8 cellular contexts compared by ENCODE assay signal in genomic region chrX:110004210-110004609, GRCh38. TPM values are rescaled to one million over a fixed set of nuclear protein-coding genes. Genes with fewer than 3 reads are reported as not detected.
DNase-seq lines count a peak whose midpoint lies in the region; ATAC-seq, FAIRE-seq and TF ChIP-seq lines count a peak whose summit lies in the region.
"Had no signal": no experiment of that assay in that cellular context is flagged by ENCODE, and none has a peak within 500 bp of the region (broad histone marks: within the 10 kb centered on the region; RNA-seq: fewer than 3 reads in every experiment).

No MANE protein-coding gene starts in this region.

- ATAC-seq in activated B cell treated with CpG ODN at 0.5 μM for 24 hours (ENCODE audit: low read depth) = no peak
- ATAC-seq in GM18861 (IDR thresholded peaks at IDR 0.05; ENCODE audit: unreplicated experiment) = no peak

- H3K27ac ChIP-seq in iPS-18a (ENCODE audit: low read length) = no peak overlapping the region

- FAIRE-seq in RCC 7860 (lab: Jason Lieb, UNC) = no peak
- FAIRE-seq: urothelium cell line had no signal

- no peaks in the 10 kb centered on the region for H3K36me3 ChIP-seq in iPS-18a (ENCODE audit: control insufficient read depth, low read depth, low read length)

- CTCF ChIA-PET in activated B cell treated with CpG ODN at 0.5 μM for 24 hours (lab: Charles Lee) = no interaction called here

- peaks cover 43% of the 10 kb centered on the region for H3K4me1 Mint-ChIP-seq in HFFc6 (ENCODE audit: low read depth)
- peaks cover 47% of the 10 kb centered on the region for H3K4me1 Mint-ChIP-seq in activated B cell treated with CpG ODN at 0.5 μM for 24 hours

- TF ChIP-seq CTCF in HFFc6 (IDR thresholded peaks at IDR 0.05) = no peak
- TF ChIP-seq CTCF in activated B cell treated with CpG ODN at 0.5 μM for 24 hours (IDR thresholded peaks at IDR 0.05) = no peak
- TF ChIP-seq CTCF in retinal pigment epithelial cell (conservative IDR thresholded peaks at IDR 0.05; ENCODE audit: low read depth, low read length) = no peak
- no peak for TF ChIP-seq CTCF in foreskin fibroblast (IDR thresholded peaks at IDR 0.05; ENCODE audit: low read depth, low read length)

- H3K4me1 ChIP-seq in iPS-18a (ENCODE audit: control insufficient read depth, low read depth, low read length) = peaks cover 11% of the 10 kb centered on the region

- H3K9me3 ChIP-seq in iPS-18a (ENCODE audit: control insufficient read depth, low read depth, low read length) = no peaks in the 10 kb centered on the region

- no peaks in the 10 kb centered on the region for H3K27me3 ChIP-seq in iPS-18a (ENCODE audit: control insufficient read depth, insufficient read depth, low read length)

- POLR2A ChIA-PET in activated B cell treated with CpG ODN at 0.5 μM for 24 hours (lab: Charles Lee) = interaction anchor here (0.7 kb wide), 1 partner anchor 255 kb away, joined by 4 read pairs; no protein-coding TSS in a partner anchor

- H3K9me3 Mint-ChIP-seq in HFFc6 (no peaks in the 10 kb centered on the region), activated B cell treated with CpG ODN at 0.5 μM for 24 hours (no peaks in the 10 kb centered on the region)

- intact Hi-C loops in activated B cell treated with CpG ODN at 0.5 μM for 24 hours (cut with micrococcal nuclease) = loop anchor here (5.0 to 10.0 kb wide), 2 partner anchors 299 to 517 kb away; no protein-coding TSS in a partner anchor

- H3K27me3 Mint-ChIP-seq in HFFc6 (ENCODE audit: insufficient read depth) = no peaks in the 10 kb centered on the region
- H3K27me3 Mint-ChIP-seq in activated B cell treated with CpG ODN at 0.5 μM for 24 hours = no peaks in the 10 kb centered on the region

- peak overlapping the region; percentile 92 for H3K4me3 ChIP-seq in iPS-18a (ENCODE audit: low read length)
- peak overlapping the region; percentile 59 for H3K4me3 ChIP-seq in retinal pigment epithelial cell (ENCODE audit: low read length)
- no peak overlapping the region for H3K4me3 ChIP-seq in foreskin fibroblast (ENCODE audit: low read depth in 1 of 2, low read length in 2 of 2)

- H3K27ac Mint-ChIP-seq in HFFc6 = no peak overlapping the region
- peak overlapping the region; percentile 56 for H3K27ac Mint-ChIP-seq in activated B cell treated with CpG ODN at 0.5 μM for 24 hours

- H3K4me3 Mint-ChIP-seq in HFFc6 (peak overlapping the region; percentile 90; the same call in 1 of the 2 replicates), activated B cell treated with CpG ODN at 0.5 μM for 24 hours (peak overlapping the region; percentile 87)

- no peak overlapping the region for H3K9ac ChIP-seq in iPS-18a (ENCODE audit: low read length)

- no peak for DNase-seq in HFFc6
- DNase-seq in activated B cell treated with CpG ODN at 0.5 μM for 24 hours = no peak
- DNase-seq in retinal pigment epithelial cell (ENCODE audit: low read depth) = no peak
- DNase-seq in RCC 7860 (ENCODE audit: low spot score) = no peak
- no peak for DNase-seq in foreskin fibroblast

- no peaks in the 10 kb centered on the region for H3K36me3 Mint-ChIP-seq in HFFc6 (ENCODE audit: low read depth)
- peaks cover 6% of the 10 kb centered on the region for H3K36me3 Mint-ChIP-seq in activated B cell treated with CpG ODN at 0.5 μM for 24 hours (ENCODE audit: low read depth)

RNA-seq across cellular contexts. Expression of gene TMEM164, which starts 1.3 kb away (rescaled TPM):
- 10 to 100 TPM in 1 of 6 experiments, 1 to 10 TPM in 5; 8.5 to 12.5 (median 9.6) TPM for total RNA-seq in HFFc6 (2021; fragmentation: NEBNext Ultra II Directional; extraction: Animal tissue kit (Norgen Biotek cat#: 25700))
- 20.4 and 21.8 TPM in 2 replicates for total RNA-seq in activated B cell treated with CpG ODN at 0.5 μM for 24 hours

Comparison
In these comparisons a context has a peak if more than half of its experiments do, and no peak if none do; other contexts are left out.
1. H3K4me3 ChIP-seq: peak in iPS-18a (single experiment) and retinal pigment epithelial cell (single experiment); none in foreskin fibroblast (0 of 2).